In genomic region chr1:191368891-191369654, GRCh38 we compare ENCODE assay signal across 1 cellular context.
TF ChIP-seq lines count a peak whose summit lies in the region.

No MANE protein-coding gene starts in this region.

TF ChIP-seq in WTC11, 78 proteins besides CTCF, POLR2A, EP300 and RAD21 (continued from another document):
- TF ChIP-seq, protein P1, sequence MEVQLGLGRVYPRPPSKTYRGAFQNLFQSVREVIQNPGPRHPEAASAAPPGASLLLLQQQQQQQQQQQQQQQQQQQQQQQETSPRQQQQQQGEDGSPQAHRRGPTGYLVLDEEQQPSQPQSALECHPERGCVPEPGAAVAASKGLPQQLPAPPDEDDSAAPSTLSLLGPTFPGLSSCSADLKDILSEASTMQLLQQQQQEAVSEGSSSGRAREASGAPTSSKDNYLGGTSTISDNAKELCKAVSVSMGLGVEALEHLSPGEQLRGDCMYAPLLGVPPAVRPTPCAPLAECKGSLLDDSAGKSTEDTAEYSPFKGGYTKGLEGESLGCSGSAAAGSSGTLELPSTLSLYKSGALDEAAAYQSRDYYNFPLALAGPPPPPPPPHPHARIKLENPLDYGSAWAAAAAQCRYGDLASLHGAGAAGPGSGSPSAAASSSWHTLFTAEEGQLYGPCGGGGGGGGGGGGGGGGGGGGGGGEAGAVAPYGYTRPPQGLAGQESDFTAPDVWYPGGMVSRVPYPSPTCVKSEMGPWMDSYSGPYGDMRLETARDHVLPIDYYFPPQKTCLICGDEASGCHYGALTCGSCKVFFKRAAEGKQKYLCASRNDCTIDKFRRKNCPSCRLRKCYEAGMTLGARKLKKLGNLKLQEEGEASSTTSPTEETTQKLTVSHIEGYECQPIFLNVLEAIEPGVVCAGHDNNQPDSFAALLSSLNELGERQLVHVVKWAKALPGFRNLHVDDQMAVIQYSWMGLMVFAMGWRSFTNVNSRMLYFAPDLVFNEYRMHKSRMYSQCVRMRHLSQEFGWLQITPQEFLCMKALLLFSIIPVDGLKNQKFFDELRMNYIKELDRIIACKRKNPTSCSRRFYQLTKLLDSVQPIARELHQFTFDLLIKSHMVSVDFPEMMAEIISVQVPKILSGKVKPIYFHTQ (CRISPR knock-in tag; IDR thresholded peaks at IDR 0.05): no peak
- TF ChIP-seq NR1H2 (CRISPR knock-in tag; IDR thresholded peaks at IDR 0.05): no peak
- no peak for TF ChIP-seq ZNF219 (CRISPR knock-in tag; IDR thresholded peaks at IDR 0.05; ENCODE audit: borderline replicate concordance)
- no peak for TF ChIP-seq CDX4 (CRISPR knock-in tag; IDR thresholded peaks at IDR 0.05; ENCODE audit: borderline replicate concordance)
- TF ChIP-seq FOXP4 (CRISPR knock-in tag; IDR thresholded peaks at IDR 0.05): no peak
- no peak for TF ChIP-seq ARID4B (CRISPR knock-in tag; IDR thresholded peaks at IDR 0.05; ENCODE audit: borderline replicate concordance)
- no peak for TF ChIP-seq NFE2L1 (CRISPR knock-in tag; IDR thresholded peaks at IDR 0.05)
